Comparison of ENCODE assay signal across 14 cellular contexts in the genomic region with DNA sequence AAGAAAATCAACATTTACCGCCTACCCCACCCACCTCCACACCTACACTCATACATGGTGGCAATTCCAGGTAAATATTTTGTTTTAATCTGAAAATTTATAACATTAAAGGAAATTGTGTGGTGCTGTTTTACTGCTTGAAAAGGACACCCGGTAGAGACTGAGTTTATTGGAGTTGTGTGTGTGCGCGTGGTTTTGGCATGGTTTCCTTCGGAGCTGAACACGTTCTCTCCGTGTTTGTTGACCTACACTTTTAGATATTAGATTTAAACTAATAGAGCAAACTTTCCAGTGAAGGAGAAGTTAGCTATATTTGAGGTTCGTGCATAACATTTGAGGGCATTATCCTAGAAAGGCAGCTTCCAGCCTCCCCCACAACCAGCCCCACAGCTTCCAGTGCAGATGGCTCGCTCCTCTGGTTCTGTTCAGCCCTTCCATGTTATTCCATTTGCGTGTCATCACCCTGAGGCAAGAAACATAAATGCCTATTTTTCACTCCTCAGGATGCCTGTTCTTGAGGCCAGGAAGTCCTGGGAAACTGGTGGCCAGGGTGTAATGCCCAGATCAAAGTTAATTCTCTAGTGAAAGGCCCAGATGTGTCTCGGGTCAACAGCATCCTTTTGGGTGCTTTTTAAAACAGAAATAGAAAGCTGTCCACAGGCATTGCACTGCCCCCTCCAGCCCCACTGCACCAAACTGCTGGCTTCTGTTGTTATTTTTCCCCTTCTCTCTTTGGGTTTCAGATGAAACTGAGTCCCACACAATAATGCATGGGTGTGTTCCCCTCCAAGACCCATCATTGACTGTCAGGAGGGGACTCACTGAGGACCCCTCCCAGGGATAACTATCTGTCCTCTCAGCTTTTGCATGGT.
DNase-seq lines count a peak whose midpoint lies in the region; ATAC-seq and TF ChIP-seq lines count a peak whose summit lies in the region.
"Had no signal": no experiment of that assay in that cellular context is flagged by ENCODE, and none has a peak within 500 bp of the region (broad histone marks: within the 10 kb centered on the region; RNA-seq: fewer than 3 reads in every experiment).

No MANE protein-coding gene starts in this region.

- H3K9me3 ChIP-seq in BLaER1, result no peaks in the 10 kb centered on the region; the same call in 1 of the 2 replicates
- H3K9me3 ChIP-seq: esophagus muscularis mucosa, upper lobe of left lung had no signal

- DNase-seq in brain pericyte (ENCODE audit: low read depth, low spot score) (peak; percentile 30), SKM-1 treated with dmso at 0.1 percent for 144 hours (lab: John Stamatoyannopoulos, UW; ENCODE audit: unreplicated experiment) (no peak), HFFc6 (no peak), NCI-H187 treated with DMSO at 0.1 percent for 48 hours (lab: John Stamatoyannopoulos, UW) (no peak)
- no peak for DNase-seq in stimulated activated CD4-positive, alpha-beta T cell treated with anti-CD3 and anti-CD28 coated beads, Interleukin-4, amount 100 ng/mL, for 4 hours
- DNase-seq: ACHN, NCI-H187, upper lobe of left lung had no signal

- no peaks in the 10 kb centered on the region for H4K20me1 ChIP-seq in BLaER1

- H3K4me1 ChIP-seq in BLaER1, result peaks cover 26% of the 10 kb centered on the region
- H3K4me1 ChIP-seq: esophagus muscularis mucosa, upper lobe of left lung had no signal

- ATAC-seq in GM19372 (IDR thresholded peaks at IDR 0.05; ENCODE audit: low read depth, unreplicated experiment) (peak; percentile 42), HG03045 (IDR thresholded peaks at IDR 0.05; ENCODE audit: unreplicated experiment) (peak; percentile 41)
- ATAC-seq: HepG2 had no signal

- no peaks in the 10 kb centered on the region for H3K36me3 Mint-ChIP-seq in HFFc6 (ENCODE audit: low read depth)

- H3K36me3 ChIP-seq in BLaER1, result 0 out of 2 replicates have a peak, but pooled peaks cover 3% of the 10 kb centered on the region
- H3K36me3 ChIP-seq: upper lobe of left lung had no signal

- no peak overlapping the region for H3K27ac Mint-ChIP-seq in HFFc6

- H3K4me3 ChIP-seq in BLaER1, result no peak overlapping the region
- H3K4me3 ChIP-seq: esophagus muscularis mucosa, SK-N-MC, upper lobe of left lung had no signal

- H3K9ac ChIP-seq in BLaER1, result no peak overlapping the region

- peak overlapping the region; percentile 50 for H3K4me2 ChIP-seq in BLaER1

- peaks cover 2% of the 10 kb centered on the region for H3K27me3 Mint-ChIP-seq in HFFc6 (ENCODE audit: insufficient read depth)

- H3K4me1 Mint-ChIP-seq in HFFc6 (ENCODE audit: low read depth), result no peaks in the 10 kb centered on the region

- H3K27me3 ChIP-seq in BLaER1, result no peaks in the 10 kb centered on the region
- H3K27me3 ChIP-seq: esophagus muscularis mucosa, upper lobe of left lung had no signal

- TF ChIP-seq CTCF in HFFc6 (IDR thresholded peaks at IDR 0.05), result no peak

- peaks cover 11% of the 10 kb centered on the region; the same call in 1 of the 2 replicates for H3K9me3 Mint-ChIP-seq in HFFc6

- no peak overlapping the region for H3K4me3 Mint-ChIP-seq in HFFc6

- no peak overlapping the region for H3K27ac ChIP-seq in BLaER1
- H3K27ac ChIP-seq: esophagus muscularis mucosa, SK-N-MC, upper lobe of left lung had no signal
